In genomic region chr2:97759727-97760407, GRCh38 we compare ENCODE assay signal across 20 cellular contexts. TPM values are rescaled to one million over a fixed set of nuclear protein-coding genes. Genes with fewer than 3 reads are reported as not detected.
A peak's percentile ranks its signal among the peaks of the same experiment; 100 is the strongest.
DNase-seq lines count a peak whose midpoint lies in the region.
"Had no signal": no experiment of that assay in that cellular context is flagged by ENCODE, and none has a peak within 500 bp of the region (broad histone marks: within the 10 kb centered on the region; RNA-seq: fewer than 3 reads in every experiment).

No MANE protein-coding gene starts in this region.

- no peaks in the 10 kb centered on the region for H3K27me3 Mint-ChIP-seq in activated T-helper 1 cell treated with anti-CD3 and anti-CD28 coated beads, Interleukin-12 subunit alpha, Interleukin-12 subunit beta, Interleukin-2, Interleukin-4 antibody, amounts not matched to agents 30 ng/mL and 10 ng/mL and 1 ng/mL, durations not matched to agents 14 hours and 24 hours and 36 hours (ENCODE audit: insufficient read depth)

- H3K36me3 ChIP-seq in BLaER1: peaks cover 81% of the 10 kb centered on the region
- peaks cover 71 to 94% (median 85%) of the 10 kb centered on the region in 11 experiments for H3K36me3 ChIP-seq in BLaER1 treated with 17β-estradiol and CSF1 and Interleukin-3, amounts not matched to agents 10 nM and 100 nM

- H3K4me3 Mint-ChIP-seq in activated T-helper 1 cell treated with anti-CD3 and anti-CD28 coated beads, Interleukin-12 subunit alpha, Interleukin-12 subunit beta, Interleukin-2, Interleukin-4 antibody, amounts not matched to agents 30 ng/mL and 10 ng/mL and 1 ng/mL, durations not matched to agents 14 hours and 24 hours and 36 hours: no peak overlapping the region
- H3K4me3 Mint-ChIP-seq: neural crest cell had no signal

- peaks cover 59% of the 10 kb centered on the region for H3K4me1 ChIP-seq in BLaER1
- H3K4me1 ChIP-seq in BLaER1 treated with 17β-estradiol and CSF1 and Interleukin-3, amounts not matched to agents 10 nM and 100 nM: peaks cover 43 to 73% (median 64%) of the 10 kb centered on the region in 10 experiments
- H3K4me1 ChIP-seq: body of pancreas, SJSA1, upper lobe of left lung had no signal

- intact Hi-C loops in activated T-helper 1 cell treated with anti-CD3 and anti-CD28 coated beads, Interleukin-12 subunit alpha, Interleukin-12 subunit beta, Interleukin-2, Interleukin-4 antibody, amounts not matched to agents 30 ng/mL and 10 ng/mL and 1 ng/mL, durations not matched to agents 14 hours and 24 hours and 36 hours (cut with micrococcal nuclease): loop anchor here (2.0 kb wide), 1 partner anchor 13 kb away; no protein-coding TSS in a partner anchor

- H3K9me3 ChIP-seq in BLaER1: no peaks in the 10 kb centered on the region
- H3K9me3 ChIP-seq in BLaER1 treated with 17β-estradiol and CSF1 and Interleukin-3, amounts not matched to agents 10 nM and 100 nM (replicated peaks in 1 of 11): no peaks in the 10 kb centered on the region
- H3K9me3 ChIP-seq: body of pancreas, SJSA1, upper lobe of left lung had no signal

- peak overlapping the region; percentile 76 for H3K4me2 ChIP-seq in BLaER1
- peak overlapping the region in 8 of 11 experiments; percentile 54 to 86 (median 71); a peak in 17 of 22 replicates for H3K4me2 ChIP-seq in BLaER1 treated with 17β-estradiol and CSF1 and Interleukin-3, amounts not matched to agents 10 nM and 100 nM

- no peak for DNase-seq in activated T-helper 1 cell treated with anti-CD3 and anti-CD28 coated beads, Interleukin-12 subunit alpha, Interleukin-12 subunit beta, Interleukin-2, Interleukin-4 antibody, amounts not matched to agents 30 ng/mL and 10 ng/mL and 1 ng/mL, durations not matched to agents 14 hours and 24 hours and 36 hours (ENCODE audit: low spot score)
- DNase-seq in mucosa of gallbladder (ENCODE audit: low spot score) (peak; percentile 29), putamen (ENCODE audit: low spot score) (no peak), occipital lobe (lab: John Stamatoyannopoulos, UW) (no peak), GF-D8 (lab: John Stamatoyannopoulos, UW) (no peak)
- DNase-seq: activated CD4-positive, CD25-positive, alpha-beta regulatory T cell; body of pancreas; EL; HCEC 1CT; NCI-H1092 treated with DMSO at 0.1 percent for 48 hours; NCI-H2081 treated with DMSO at 0.1 percent for 48 hours; NCI-H446; stimulated activated CD4-positive, alpha-beta T cell treated with anti-CD3 and anti-CD28 coated beads, Interleukin-1b, Interleukin-23, amount 100 ng/mL, for 48 hours; T1000 had no signal

- no peaks in the 10 kb centered on the region for H3K9me3 Mint-ChIP-seq in activated T-helper 1 cell treated with anti-CD3 and anti-CD28 coated beads, Interleukin-12 subunit alpha, Interleukin-12 subunit beta, Interleukin-2, Interleukin-4 antibody, amounts not matched to agents 30 ng/mL and 10 ng/mL and 1 ng/mL, durations not matched to agents 14 hours and 24 hours and 36 hours
- H3K9me3 Mint-ChIP-seq: neural crest cell had no signal

- H3K4me1 Mint-ChIP-seq in activated T-helper 1 cell treated with anti-CD3 and anti-CD28 coated beads, Interleukin-12 subunit alpha, Interleukin-12 subunit beta, Interleukin-2, Interleukin-4 antibody, amounts not matched to agents 30 ng/mL and 10 ng/mL and 1 ng/mL, durations not matched to agents 14 hours and 24 hours and 36 hours (ENCODE audit: low read depth): peaks cover 32% of the 10 kb centered on the region

- H3K4me3 ChIP-seq in BLaER1: no peak overlapping the region
- H3K4me3 ChIP-seq in BLaER1 treated with 17β-estradiol and CSF1 and Interleukin-3, amounts not matched to agents 10 nM and 100 nM: no peak overlapping the region
- H3K4me3 ChIP-seq: body of pancreas, SJSA1, upper lobe of left lung had no signal

- H3K27ac Mint-ChIP-seq in activated T-helper 1 cell treated with anti-CD3 and anti-CD28 coated beads, Interleukin-12 subunit alpha, Interleukin-12 subunit beta, Interleukin-2, Interleukin-4 antibody, amounts not matched to agents 30 ng/mL and 10 ng/mL and 1 ng/mL, durations not matched to agents 14 hours and 24 hours and 36 hours: peak overlapping the region; percentile 75

- H3K9ac ChIP-seq in BLaER1: no peak overlapping the region
- 0 out of 22 replicates have a peak overlapping the region, but pooled peaks of 1 of the 11 experiments have one; percentile 21 for H3K9ac ChIP-seq in BLaER1 treated with 17β-estradiol and CSF1 and Interleukin-3, amounts not matched to agents 10 nM and 100 nM

- H4K20me1 ChIP-seq in BLaER1: no peaks in the 10 kb centered on the region
- no peaks in the 10 kb centered on the region for H4K20me1 ChIP-seq in BLaER1 treated with 17β-estradiol and CSF1 and Interleukin-3, amounts not matched to agents 10 nM and 100 nM

- peak overlapping the region; percentile 46; the same call in 1 of the 2 replicates for H3K27ac ChIP-seq in BLaER1
- peak overlapping the region in 4 of 11 experiments; percentile 7 to 67 (median 33); a peak in 2 of 22 replicates for H3K27ac ChIP-seq in BLaER1 treated with 17β-estradiol and CSF1 and Interleukin-3, amounts not matched to agents 10 nM and 100 nM
- H3K27ac ChIP-seq: body of pancreas, SJSA1, upper lobe of left lung had no signal

- peaks cover 33% of the 10 kb centered on the region for H3K36me3 Mint-ChIP-seq in activated T-helper 1 cell treated with anti-CD3 and anti-CD28 coated beads, Interleukin-12 subunit alpha, Interleukin-12 subunit beta, Interleukin-2, Interleukin-4 antibody, amounts not matched to agents 30 ng/mL and 10 ng/mL and 1 ng/mL, durations not matched to agents 14 hours and 24 hours and 36 hours (ENCODE audit: low read depth)

- no peaks in the 10 kb centered on the region for H3K27me3 ChIP-seq in BLaER1
- H3K27me3 ChIP-seq in BLaER1 treated with 17β-estradiol and CSF1 and Interleukin-3, amounts not matched to agents 10 nM and 100 nM: no peaks in the 10 kb centered on the region
- H3K27me3 ChIP-seq: body of pancreas, SJSA1, upper lobe of left lung had no signal

RNA-seq across cellular contexts. Expression of gene ZAP70, which starts 46.5 kb away (rescaled TPM):
- total RNA-seq in activated T-helper 1 cell treated with anti-CD3 and anti-CD28 coated beads, Interleukin-12 subunit alpha, Interleukin-12 subunit beta, Interleukin-2, Interleukin-4 antibody, amounts not matched to agents 30 ng/mL and 10 ng/mL and 1 ng/mL, durations not matched to agents 14 hours and 24 hours and 36 hours: 302 and 313 TPM in 2 replicates
- total RNA-seq in mucosa of gallbladder (12.6 TPM), occipital lobe (1.1 TPM)
- total RNA-seq: fibroblast of lung, SJSA1 had no signal

Comparison
In these comparisons a context has a peak if more than half of its experiments do, and no peak if none do; other contexts are left out.
1. RNA of gene ZAP70, which starts 46.5 kb away (total RNA-seq): 302 to 313 TPM in activated T-helper 1 cell treated with anti-CD3 and anti-CD28 coated beads, Interleukin-12 subunit alpha, Interleukin-12 subunit beta, Interleukin-2, Interleukin-4 antibody, amounts not matched to agents 30 ng/mL and 10 ng/mL and 1 ng/mL, durations not matched to agents 14 hours and 24 hours and 36 hours; 12.6 TPM in mucosa of gallbladder (single experiment) and 1.1 TPM in occipital lobe (single experiment); every median in the first group is over 10 times any median in the second.